1 cellular context compared by ENCODE assay signal in the genomic region with DNA sequence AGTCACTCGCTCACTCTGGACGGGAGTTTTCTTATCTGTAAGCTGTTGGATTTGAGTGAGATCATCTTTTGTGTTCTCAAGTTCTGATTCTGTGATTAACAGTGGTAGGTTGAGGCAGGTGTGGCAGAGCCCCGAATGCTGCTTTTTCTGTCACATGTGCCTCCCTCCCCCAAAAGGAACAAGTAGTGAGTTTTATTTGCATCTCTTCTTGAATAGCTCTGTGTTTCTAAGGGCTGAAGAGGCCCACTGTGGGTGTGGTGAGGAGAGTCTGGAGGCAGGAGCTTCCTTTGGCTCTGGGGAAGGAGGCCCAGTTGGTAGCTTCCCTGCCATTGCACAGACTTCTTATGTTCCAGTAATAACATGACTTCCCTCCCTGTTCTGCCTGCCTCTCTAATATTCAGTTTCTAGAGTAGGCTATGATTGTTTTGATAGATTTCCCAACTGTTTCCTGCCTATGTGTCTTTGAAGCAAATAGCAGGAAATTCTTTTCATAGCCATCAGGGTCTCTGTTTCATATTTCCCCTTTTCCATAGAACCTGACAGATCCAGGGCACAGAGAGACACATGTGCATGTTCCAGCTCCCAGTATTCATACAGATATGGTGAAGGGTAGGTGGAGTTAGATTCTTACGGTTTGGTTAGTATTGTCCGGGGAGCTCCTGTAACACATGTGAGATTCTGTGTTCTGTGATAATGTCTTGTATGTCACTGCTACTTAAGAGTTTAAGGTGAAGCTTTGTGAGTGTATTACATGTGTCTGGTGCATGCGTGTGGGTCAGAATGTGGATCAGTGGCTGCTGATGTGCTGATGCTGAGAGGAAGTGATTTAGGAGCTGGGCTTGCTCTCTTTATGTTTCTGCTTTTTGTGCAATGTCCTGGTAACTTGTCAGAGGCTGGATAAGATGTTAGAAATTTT.
TF ChIP-seq lines count a peak whose summit lies in the region.

No MANE protein-coding gene starts in this region.

TF ChIP-seq in IMR-90, 13 proteins besides CTCF, POLR2A, EP300 and RAD21:
- TF ChIP-seq, protein P1, sequence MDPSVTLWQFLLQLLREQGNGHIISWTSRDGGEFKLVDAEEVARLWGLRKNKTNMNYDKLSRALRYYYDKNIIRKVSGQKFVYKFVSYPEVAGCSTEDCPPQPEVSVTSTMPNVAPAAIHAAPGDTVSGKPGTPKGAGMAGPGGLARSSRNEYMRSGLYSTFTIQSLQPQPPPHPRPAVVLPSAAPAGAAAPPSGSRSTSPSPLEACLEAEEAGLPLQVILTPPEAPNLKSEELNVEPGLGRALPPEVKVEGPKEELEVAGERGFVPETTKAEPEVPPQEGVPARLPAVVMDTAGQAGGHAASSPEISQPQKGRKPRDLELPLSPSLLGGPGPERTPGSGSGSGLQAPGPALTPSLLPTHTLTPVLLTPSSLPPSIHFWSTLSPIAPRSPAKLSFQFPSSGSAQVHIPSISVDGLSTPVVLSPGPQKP (IDR thresholded peaks at IDR 0.05; ENCODE audit: borderline replicate concordance, low read depth, low read length): no peak
- TF ChIP-seq CEBPB (IDR thresholded peaks at IDR 0.05; ENCODE audit: low read depth, low read length) (no peak), MAZ (IDR thresholded peaks at IDR 0.05; ENCODE audit: borderline replicate concordance, low read depth, low read length) (no peak), SMC3 (IDR thresholded peaks at IDR 0.05; ENCODE audit: low read depth, low read length) (no peak), CHD1 (IDR thresholded peaks at IDR 0.05; ENCODE audit: low read depth, low read length) (no peak), RFX5 (IDR thresholded peaks at IDR 0.05; ENCODE audit: low read depth, low read length) (no peak), BHLHE40 (IDR thresholded peaks at IDR 0.05; ENCODE audit: low read depth, low read length) (no peak), FOS (IDR thresholded peaks at IDR 0.05; ENCODE audit: low read depth, low read length) (no peak), RCOR1 (IDR thresholded peaks at IDR 0.05; ENCODE audit: insufficient replicate concordance, low read length) (no peak), MXI1 (IDR thresholded peaks at IDR 0.05; ENCODE audit: borderline replicate concordance, low read depth, low read length) (no peak), NFE2L2 (IDR thresholded peaks at IDR 0.05; ENCODE audit: low read depth, low read length) (no peak), MAFK (IDR thresholded peaks at IDR 0.05; ENCODE audit: low read depth, low read length) (no peak)
- TF ChIP-seq, protein P2, sequence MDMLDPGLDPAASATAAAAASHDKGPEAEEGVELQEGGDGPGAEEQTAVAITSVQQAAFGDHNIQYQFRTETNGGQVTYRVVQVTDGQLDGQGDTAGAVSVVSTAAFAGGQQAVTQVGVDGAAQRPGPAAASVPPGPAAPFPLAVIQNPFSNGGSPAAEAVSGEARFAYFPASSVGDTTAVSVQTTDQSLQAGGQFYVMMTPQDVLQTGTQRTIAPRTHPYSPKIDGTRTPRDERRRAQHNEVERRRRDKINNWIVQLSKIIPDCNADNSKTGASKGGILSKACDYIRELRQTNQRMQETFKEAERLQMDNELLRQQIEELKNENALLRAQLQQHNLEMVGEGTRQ (IDR thresholded peaks at IDR 0.05; ENCODE audit: low read depth, low read length): no peak
